20 cellular contexts compared by ENCODE assay signal in genomic region chr2:200616656-200617055, GRCh38. TPM values are rescaled to one million over a fixed set of nuclear protein-coding genes. Genes with fewer than 3 reads are reported as not detected.
DNase-seq lines count a peak whose midpoint lies in the region; ATAC-seq and TF ChIP-seq lines count a peak whose summit lies in the region.
"Had no signal": no experiment of that assay in that cellular context is flagged by ENCODE, and none has a peak within 500 bp of the region (broad histone marks: within the 10 kb centered on the region; RNA-seq: fewer than 3 reads in every experiment).

No MANE protein-coding gene starts in this region.

- POLR2A ChIA-PET in Panc1 (lab: Charles Lee) = interaction anchor here (1.2 kb wide), 1 partner anchor 60 kb away, joined by 11 read pairs; no protein-coding TSS in a partner anchor

- peaks cover 79% of the 10 kb centered on the region for H3K4me1 Mint-ChIP-seq in HFFc6 (ENCODE audit: low read depth)

- peak overlapping the region; percentile 78 for H3K4me2 ChIP-seq in osteoblast (ENCODE audit: insufficient read depth, low read length)
- H3K4me2 ChIP-seq: SK-N-SH had no signal

- H3K27me3 Mint-ChIP-seq in HFFc6 (ENCODE audit: insufficient read depth) = no peaks in the 10 kb centered on the region

- in situ Hi-C loops in Panc1 (cut with HindIII; ENCODE audit: low pct_unique_long_range_greater_than_20kb, low sequenced_read_pairs) = no loop called here

- intact Hi-C loops in Panc1 (cut with micrococcal nuclease; ENCODE audit: unreplicated experiment) = no loop called here

- BruUV-seq in Panc1 (replicated peaks; lab: Mats Ljungman, UMichigan) = no TSS peak

- DNase-seq in HFFc6 = no peak
- DNase-seq in Panc1 (ENCODE audit: low read depth, low spot score) = no peak
- peak; percentile 67 for DNase-seq in fibroblast of mammary gland (ENCODE audit: low read depth)
- DNase-seq in osteoblast (ENCODE audit: insufficient read length, low spot score, missing footprints) = no peak
- DNase-seq in GM20000 (ENCODE audit: low spot score) = no peak
- no peak for DNase-seq in kidney glomerular epithelial cell (lab: John Stamatoyannopoulos, UW)
- no peak for DNase-seq in NCI-H345 (lab: John Stamatoyannopoulos, UW)
- DNase-seq: activated CD4-positive, CD25-positive, alpha-beta regulatory T cell treated with anti-CD3 and anti-CD28 coated beads, Interleukin-2, amount 50 U/mL, for 72 hours; activated effector memory CD4-positive, alpha-beta T cell treated with Interleukin-2 at 50 U/mL for 16 hours; NCI-H187 treated with DMSO at 0.1 percent for 48 hours; NCI-H510A; SK-N-SH; stimulated activated CD4-positive, alpha-beta T cell treated with anti-CD3 and anti-CD28 coated beads, Interleukin-4, amount 100 ng/mL, for 1 hour; T-helper 9 cell had no signal

- no peaks in the 10 kb centered on the region for H3K79me2 ChIP-seq in osteoblast (ENCODE audit: insufficient read depth, low read length)

- H3K4me3 ChIP-seq in Panc1 (ENCODE audit: low read depth in 2 of 2, low read length in 2 of 2) = peak overlapping the region; percentile 3 to 22; a peak in 1 of 4 replicates
- H3K4me3 ChIP-seq in fibroblast of mammary gland (ENCODE audit: control insufficient read depth, low read depth, low read length) = no peak overlapping the region
- H3K4me3 ChIP-seq in osteoblast (ENCODE audit: insufficient read depth, low read length) = peak overlapping the region; percentile 58
- H3K4me3 ChIP-seq: lung, right atrium auricular region had no signal

- H3K36me3 ChIP-seq in Panc1 (ENCODE audit: control insufficient read depth, insufficient read depth, low read length) = no peaks in the 10 kb centered on the region
- no peaks in the 10 kb centered on the region for H3K36me3 ChIP-seq in osteoblast (ENCODE audit: insufficient read depth, low read length)
- H3K36me3 ChIP-seq: right atrium auricular region had no signal

- H3K27ac ChIP-seq in Panc1 (ENCODE audit: low read length) (peak overlapping the region; percentile 54), osteoblast (ENCODE audit: low read depth, low read length) (peak overlapping the region; percentile 84)
- H3K27ac ChIP-seq: right atrium auricular region had no signal

- peaks cover 6% of the 10 kb centered on the region; the same call in 1 of the 2 replicates for H3K4me1 ChIP-seq in Panc1 (ENCODE audit: control insufficient read depth, insufficient read depth, low read length)
- H3K4me1 ChIP-seq in osteoblast (ENCODE audit: insufficient read depth, low read length) = peaks cover 44% of the 10 kb centered on the region
- H3K4me1 ChIP-seq: right atrium auricular region had no signal

- peaks cover 32% of the 10 kb centered on the region for H3K36me3 Mint-ChIP-seq in HFFc6 (ENCODE audit: low read depth)

- no peaks in the 10 kb centered on the region for H3K27me3 ChIP-seq in Panc1 (ENCODE audit: control insufficient read depth, insufficient read depth, low read length)
- H3K27me3 ChIP-seq in osteoblast (ENCODE audit: insufficient read depth, low read length) = no peaks in the 10 kb centered on the region
- H3K27me3 ChIP-seq: right atrium auricular region had no signal

- CTCF ChIA-PET in Panc1 (lab: Charles Lee) = interaction anchor here (0.6 kb wide), 1 partner anchor 104 kb away, joined by 3 read pairs; no protein-coding TSS in a partner anchor

- H3K27ac Mint-ChIP-seq in HFFc6 = peak overlapping the region; percentile 93

- H2AFZ ChIP-seq in osteoblast (ENCODE audit: low read length) = peak overlapping the region; percentile 88

- no peaks in the 10 kb centered on the region for H4K20me1 ChIP-seq in osteoblast (ENCODE audit: insufficient read depth, low read length)

- no peak for ATAC-seq in Panc1
- ATAC-seq in GM19324 (IDR thresholded peaks at IDR 0.05; ENCODE audit: low FRiP score, unreplicated experiment) = no peak

- TF ChIP-seq CTCF in HFFc6 (IDR thresholded peaks at IDR 0.05) (no peak), Panc1 (IDR thresholded peaks at IDR 0.05) (no peak), fibroblast of mammary gland (conservative IDR thresholded peaks at IDR 0.05; ENCODE audit: control insufficient read depth, insufficient read depth, low read depth, low read length) (no peak), osteoblast (IDR thresholded peaks at IDR 0.05; ENCODE audit: extremely low read depth, low read depth, low read length) (no peak), GM20000 (IDR thresholded peaks at IDR 0.05; ENCODE audit: extremely low read depth, missing control alignments) (no peak)

- no peaks in the 10 kb centered on the region for H3K9me3 Mint-ChIP-seq in HFFc6

- H3K9me3 ChIP-seq in Panc1 (ENCODE audit: control insufficient read depth, insufficient read depth, low read depth, low read length) (no peaks in the 10 kb centered on the region), osteoblast (ENCODE audit: low read depth, low read length) (no peaks in the 10 kb centered on the region)
- H3K9me3 ChIP-seq: right atrium auricular region, SK-N-SH had no signal

- H3K4me3 Mint-ChIP-seq in HFFc6 = peak overlapping the region; percentile 85

RNA-seq across cellular contexts. Expression of gene AOX1, which starts 30.8 kb away (rescaled TPM):
- 10 to 100 TPM; 46.7 to 71.7 (median 62.1) TPM for total RNA-seq in HFFc6 (2021; fragmentation: NEBNext Ultra II Directional; extraction: Animal tissue kit (Norgen Biotek cat#: 25700))
- 3.0 TPM for total RNA-seq in Panc1 (2021; ENCODE audit: unreplicated experiment)
- 2.9 TPM for polyA plus RNA-seq in Panc1 (2012; ENCODE audit: insufficient read length)
- total RNA-seq in osteoblast = 76.4 and 87.8 TPM in 2 replicates
- total RNA-seq: activated CD8-positive, alpha-beta memory T cell treated with anti-CD3 and anti-CD28 coated beads for 36 hours; HT-29 had no signal
- polyA plus RNA-seq: neural cell had no signal

Comparison
In these comparisons a context has a peak if more than half of its experiments do, and no peak if none do; other contexts are left out.
1. RNA of gene AOX1, which starts 30.8 kb away (total RNA-seq): 76.4 to 87.8 TPM in osteoblast and 46.7 to 71.7 TPM in HFFc6; 3.0 TPM in Panc1 (single experiment); every median in the first group is over 10 times any median in the second.